20 cellular contexts compared by ENCODE assay signal in the genomic region with DNA sequence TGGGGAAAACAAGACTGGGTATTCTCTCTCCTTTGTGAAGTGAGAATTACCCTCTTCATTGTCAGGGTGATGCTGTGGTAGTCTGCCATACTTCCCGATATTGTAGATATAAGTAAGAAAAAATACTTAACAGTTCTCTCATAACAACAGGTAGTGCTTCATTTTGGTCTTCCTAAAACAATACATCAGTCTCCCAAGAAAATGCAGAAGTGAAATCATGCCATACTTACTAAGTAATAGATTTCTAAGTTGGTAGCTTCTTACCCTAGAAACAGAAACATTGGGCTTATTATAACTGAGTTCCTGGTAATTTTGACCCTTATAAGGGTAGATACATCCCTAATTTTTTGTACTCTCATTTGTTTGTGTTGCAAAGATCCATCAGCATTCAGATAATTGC.
"Had no signal": no experiment of that assay in that cellular context is flagged by ENCODE, and none has a peak within 500 bp of the region (broad histone marks: within the 10 kb centered on the region; RNA-seq: fewer than 3 reads in every experiment).

No MANE protein-coding gene starts in this region.

- DNase-seq: Karpas-422, Kasumi-1, MG63, MM.1S, NCI-H1048, NCI-H1092, NCI-H1092 treated with DMSO at 0.1 percent for 48 hours, NCI-H187, NCI-H187 treated with DMSO at 0.1 percent for 48 hours, NCI-H1930, NCI-H2029, NCI-H2029 treated with DMSO at 0.1 percent for 48 hours, NCI-H2081, NCI-H2081 treated with DMSO at 0.1 percent for 48 hours, NCI-H2107, NCI-H2227 treated with DMSO at 0.1 percent for 48 hours, NCI-H226, NCI-H345, NCI-H510A, NCI-H510A treated with DMSO at 0.1 percent for 48 hours had no signal

- H3K36me3 ChIP-seq: MG63 had no signal

- H3K27me3 ChIP-seq: MG63 had no signal

- H3K9me3 ChIP-seq: MG63 had no signal

- H3K4me3 ChIP-seq: MG63 had no signal
